In the genomic region with DNA sequence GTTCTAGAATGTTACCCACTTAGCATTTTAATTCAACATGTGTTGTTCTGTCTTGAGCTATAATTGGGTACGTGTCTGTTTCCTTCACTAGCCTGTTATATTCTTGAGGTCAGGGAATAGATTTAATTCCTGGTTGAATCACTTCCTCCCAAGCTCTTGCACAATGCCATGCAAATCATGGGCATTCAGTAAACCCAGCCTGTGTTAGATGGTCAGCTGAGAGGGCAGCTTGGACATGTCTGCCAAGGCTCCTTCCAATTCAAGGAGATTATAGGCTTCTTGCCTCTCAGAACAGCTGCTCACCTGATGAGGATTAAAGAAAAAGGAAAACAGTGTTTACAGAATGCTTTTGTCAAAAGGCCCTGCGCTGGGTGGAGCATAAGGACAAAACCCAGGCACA, we compare ENCODE assay signal across 8 cellular contexts. TPM values are rescaled to one million over a fixed set of nuclear protein-coding genes. Genes with fewer than 3 reads are reported as not detected.
A peak's percentile ranks its signal among the peaks of the same experiment; 100 is the strongest.
DNase-seq lines count a peak whose midpoint lies in the region; ATAC-seq and TF ChIP-seq lines count a peak whose summit lies in the region.
"Had no signal": no experiment of that assay in that cellular context is flagged by ENCODE, and none has a peak within 500 bp of the region (broad histone marks: within the 10 kb centered on the region; RNA-seq: fewer than 3 reads in every experiment).

No MANE protein-coding gene starts in this region.

- peak; percentile 87 for DNase-seq in HS-5 (ENCODE audit: low read depth)
- DNase-seq in adrenal gland = peak in 6 of 7 donors; percentile 68 to 81 (median 78)
- peak; percentile 93 for DNase-seq in iris pigment epithelial cell (ENCODE audit: low read depth)
- DNase-seq in thoracic aorta (ENCODE audit: low spot score) = no peak
- DNase-seq in stimulated activated CD4-positive, alpha-beta T cell treated with anti-CD3 and anti-CD28 coated beads, Interleukin-4, amount 100 ng/mL, for 4 hours = no peak
- DNase-seq in NCI-H1694 (lab: John Stamatoyannopoulos, UW) = no peak
- DNase-seq in CD4-positive, alpha-beta T cell = no peak

- H3K9me3 ChIP-seq in adrenal gland (replicated peaks in 1 of 3) (no peaks in the 10 kb centered on the region), thoracic aorta (no peaks in the 10 kb centered on the region)
- no peaks in the 10 kb centered on the region for H3K9me3 ChIP-seq in CD4-positive, alpha-beta T cell (ENCODE audit: control insufficient read depth, low read length)

- peaks cover 9% of the 10 kb centered on the region for H3K27me3 Mint-ChIP-seq in CD4-positive, alpha-beta T cell
- H3K27me3 Mint-ChIP-seq: activated naive CD8-positive, alpha-beta T cell had no signal

- H3K4me1 ChIP-seq in adrenal gland (replicated peaks in 1 of 2) = peaks cover 15 to 31% of the 10 kb centered on the region in 2 donors
- H3K4me1 ChIP-seq in thoracic aorta (ENCODE audit: control insufficient read depth in 1 of 2, low read depth in 2 of 2) = peaks cover 38 to 81% of the 10 kb centered on the region in 2 donors

- POLR2A ChIA-PET in CD4-positive, alpha-beta T cell (lab: Charles Lee) = interaction anchor here (1.1 kb wide), 1 partner anchor 38 kb away, joined by 3 read pairs; a partner anchor contains a TSS

- peak in 1 of 2 donors; percentile 57 for TF ChIP-seq POLR2A in adrenal gland (IDR thresholded peaks at IDR 0.05)

- no peak overlapping the region for H3K4me3 Mint-ChIP-seq in CD4-positive, alpha-beta T cell
- H3K4me3 Mint-ChIP-seq: activated naive CD8-positive, alpha-beta T cell had no signal

- ATAC-seq in thoracic aorta (ENCODE audit: insufficient number of reproducible peaks, low FRiP score, low read depth) = peak; percentile 73
- ATAC-seq in CD4-positive, alpha-beta T cell (ENCODE audit: poor library complexity) = no peak

- H3K4me3 ChIP-seq in adrenal gland (no peak overlapping the region), thoracic aorta (no peak overlapping the region)

- intact Hi-C loops in adrenal gland (cut with DNase I) = no loop called here
- intact Hi-C loops in CD4-positive, alpha-beta T cell (cut with DNase I, micrococcal nuclease) = no loop called here

- TF ChIP-seq CTCF in adrenal gland (IDR thresholded peaks at IDR 0.05) (no peak), thoracic aorta (IDR thresholded peaks at IDR 0.05) (no peak)
- no peak for TF ChIP-seq CTCF in CD4-positive, alpha-beta T cell (IDR thresholded peaks at IDR 0.05)

- H3K27ac ChIP-seq in adrenal gland (peak overlapping the region in 4 of 5 donors; percentile 1 to 87 (median 50)), thoracic aorta (peak overlapping the region; percentile 18 to 68)
- H3K27ac ChIP-seq in CD4-positive, alpha-beta T cell (ENCODE audit: low read depth, low read length) = no peak overlapping the region

- no peaks in the 10 kb centered on the region for H3K27me3 ChIP-seq in adrenal gland
- H3K27me3 ChIP-seq in thoracic aorta (replicated peaks; ENCODE audit: insufficient read depth) = no peaks in the 10 kb centered on the region
- H3K27me3 ChIP-seq in CD4-positive, alpha-beta T cell (ENCODE audit: control insufficient read depth, insufficient read depth, low read length) = no peaks in the 10 kb centered on the region

- 49 to 58% (median 53%) methylated on average over 2 of the region's 2 CpGs for WGBS in adrenal gland, 4 donors

- no peak overlapping the region for H3K27ac Mint-ChIP-seq in CD4-positive, alpha-beta T cell
- H3K27ac Mint-ChIP-seq: activated naive CD8-positive, alpha-beta T cell had no signal

- CTCF ChIA-PET in CD4-positive, alpha-beta T cell (lab: Charles Lee) = interaction anchor here (1.5 kb wide), 1 partner anchor 9 kb away, joined by 3 read pairs; no protein-coding TSS in a partner anchor

- no peaks in the 10 kb centered on the region for H3K9me3 Mint-ChIP-seq in CD4-positive, alpha-beta T cell

- H3K36me3 Mint-ChIP-seq in CD4-positive, alpha-beta T cell (ENCODE audit: low read depth) = no peaks in the 10 kb centered on the region
- H3K36me3 Mint-ChIP-seq: activated naive CD8-positive, alpha-beta T cell had no signal

- no peaks in the 10 kb centered on the region for H3K36me3 ChIP-seq in adrenal gland (replicated peaks in 1 of 2)
- H3K36me3 ChIP-seq in thoracic aorta = peaks cover 4% of the 10 kb centered on the region

- no peaks in the 10 kb centered on the region for H3K4me1 Mint-ChIP-seq in CD4-positive, alpha-beta T cell (ENCODE audit: low read depth)

RNA-seq across cellular contexts. Expression of a gene that starts 12.6 kb away (rescaled TPM):
- total RNA-seq in adrenal gland (100 to 1,000 TPM in 6 of 8 donors, 10 to 100 TPM in 2; 74.6 to 175 (median 137) TPM), thoracic aorta (100 to 1,000 TPM; 445 to 518 TPM)
- 100 to 1,000 TPM in 1 of 3 donors, 10 to 100 TPM in 2; 17.2 to 147 (median 74.4) TPM for polyA plus RNA-seq in adrenal gland
- total RNA-seq in CD4-positive, alpha-beta T cell = not detected

RNA-seq across cellular contexts. Expression of a gene that starts 27.0 kb away (rescaled TPM):
- total RNA-seq in adrenal gland (10 to 100 TPM; 36.5 to 78.3 (median 61.5) TPM), thoracic aorta (10 to 100 TPM; 21.4 to 41.0 TPM)
- 10 to 100 TPM; 10.3 to 29.5 (median 10.7) TPM for polyA plus RNA-seq in adrenal gland
- 10 to 100 TPM; 28.3 to 30.0 TPM for total RNA-seq in CD4-positive, alpha-beta T cell

RNA-seq across cellular contexts. Expression of a gene that starts 38.0 kb away (rescaled TPM):
- total RNA-seq in adrenal gland (10 to 100 TPM; 19.0 to 87.5 (median 31.1) TPM), thoracic aorta (10 to 100 TPM; 50.0 to 75.9 TPM)
- 100 to 1,000 TPM in 1 of 3 donors, 10 to 100 TPM in 1, 1 to 10 TPM in 1; 8.6 to 155 (median 40.1) TPM for polyA plus RNA-seq in adrenal gland
- 10 to 100 TPM; 49.8 to 50.9 TPM for total RNA-seq in CD4-positive, alpha-beta T cell

RNA-seq across cellular contexts. Expression of a gene that starts 56.9 kb away (rescaled TPM):
- 1,000 to 10,000 TPM in 2 of 8 donors, 100 to 1,000 TPM in 6; 449 to 1,588 (median 791) TPM for total RNA-seq in adrenal gland
- 100 to 1,000 TPM; 266 to 499 (median 286) TPM for polyA plus RNA-seq in adrenal gland
- total RNA-seq in thoracic aorta = 100 to 1,000 TPM; 205 to 308 TPM
- total RNA-seq in CD4-positive, alpha-beta T cell = 10 to 100 TPM; 38.8 to 41.0 TPM

Comparison
In these comparisons a context has a peak if more than half of its experiments do, and no peak if none do; other contexts are left out.
1. DNase-seq: peak in HS-5 (single experiment), adrenal gland (6 of 7) and iris pigment epithelial cell (single experiment); none in thoracic aorta (single experiment), stimulated activated CD4-positive, alpha-beta T cell treated with anti-CD3 and anti-CD28 coated beads, Interleukin-4, amount 100 ng/mL, for 4 hours (0 of 2), NCI-H1694 (single experiment) and CD4-positive, alpha-beta T cell (0 of 10).
2. RNA of a gene that starts 12.6 kb away (total RNA-seq): 445 to 518 TPM in thoracic aorta and 74.6 to 175 TPM in adrenal gland; not detected in CD4-positive, alpha-beta T cell; every median in the first group is over 10 times any median in the second.